8 cellular contexts compared by ENCODE assay signal in the genomic region with DNA sequence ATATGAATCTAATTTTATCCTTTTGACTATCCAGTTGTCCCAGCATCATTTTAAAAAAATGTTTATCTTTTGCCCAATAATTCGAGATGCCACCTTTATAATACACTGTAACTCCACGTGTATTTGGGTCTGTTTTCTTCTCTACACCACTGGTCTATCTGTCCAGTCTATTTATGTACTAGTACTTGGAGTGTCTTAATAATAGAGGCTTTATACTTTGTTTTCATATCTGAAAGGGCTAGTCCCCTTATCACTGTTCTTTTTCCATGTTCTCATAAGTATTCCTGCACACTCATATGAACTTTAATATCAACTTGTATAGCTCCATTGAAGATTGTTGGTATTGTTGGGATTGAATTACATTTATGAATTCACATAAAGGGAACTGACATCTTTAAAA.
"Had no signal": no experiment of that assay in that cellular context is flagged by ENCODE, and none has a peak within 500 bp of the region (broad histone marks: within the 10 kb centered on the region; RNA-seq: fewer than 3 reads in every experiment).

No MANE protein-coding gene starts in this region.

- H3K4me3 Mint-ChIP-seq: GM23338, H9, IgD-negative memory B cell had no signal

- H3K9me3 Mint-ChIP-seq: GM23338, H9 had no signal

- H3K27ac Mint-ChIP-seq: GM23338, H9, IgD-negative memory B cell had no signal

- H3K4me1 Mint-ChIP-seq: IgD-negative memory B cell had no signal

- H3K4me3 ChIP-seq: GM23338 had no signal

- ATAC-seq: GM23338, HepG2 had no signal

- H3K27ac ChIP-seq: HL-60 had no signal

- FAIRE-seq: H1, H54, HepG2 had no signal

- DNase-seq: H9, HCEC 1CT had no signal
